In the genomic region with DNA sequence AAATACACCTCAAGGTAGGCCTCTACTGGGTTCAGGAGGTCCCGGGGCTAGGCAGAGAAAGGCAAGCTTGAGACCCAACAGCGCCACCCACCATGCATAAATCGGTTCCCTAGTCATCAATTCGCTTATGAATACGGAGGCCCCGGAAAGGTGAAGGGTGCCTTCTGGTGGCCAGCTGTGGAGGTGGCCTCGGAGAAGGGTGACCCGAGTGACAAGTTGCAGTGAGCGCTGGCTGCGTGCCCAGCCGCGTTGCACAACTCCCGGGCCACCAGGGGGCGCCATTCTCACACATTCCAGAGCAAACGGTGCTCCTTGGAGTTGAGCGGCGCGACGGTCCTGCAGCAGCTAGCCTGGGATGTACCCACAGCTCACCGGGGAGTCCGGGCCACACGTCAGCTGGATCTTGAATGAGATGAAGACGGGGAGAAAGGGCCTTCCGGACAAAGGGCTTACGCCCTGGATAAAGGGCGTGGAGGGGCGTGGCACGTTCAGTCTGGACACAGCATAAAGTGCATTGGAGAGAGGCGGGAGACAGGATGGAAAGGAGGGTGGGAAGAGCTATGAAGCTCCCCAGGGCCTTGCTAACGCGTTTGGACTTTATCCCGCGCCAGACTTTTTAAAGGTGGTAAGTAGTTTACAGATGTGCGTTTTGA, we compare ENCODE assay signal across 8 cellular contexts. TPM values are rescaled to one million over a fixed set of nuclear protein-coding genes. Genes with fewer than 3 reads are reported as not detected.
DNase-seq lines count a peak whose midpoint lies in the region; ATAC-seq and TF ChIP-seq lines count a peak whose summit lies in the region.

No MANE protein-coding gene starts in this region.

- no peak for TF ChIP-seq EP300 in upper lobe of left lung (IDR thresholded peaks at IDR 0.05)

- peak; percentile 62 for DNase-seq in NCI-H1092 (lab: John Stamatoyannopoulos, UW)
- peak; percentile 64 for DNase-seq in SK-N-MC (ENCODE audit: low read depth, low spot score)
- peak; percentile 98 for DNase-seq in activated naive CD4-positive, alpha-beta T cell treated with anti-CD3 and anti-CD28 coated beads, Interleukin-2, amount 50 U/mL, for 16 hours
- peak; percentile 97 for DNase-seq in Right ventricle myocardium inferior (ENCODE audit: missing footprints)
- DNase-seq in posterior cingulate gyrus: peak; percentile 71 to 98 (median 94)
- DNase-seq in upper lobe of left lung: peak; percentile 99

- intact Hi-C loops in Right ventricle myocardium inferior (cut with DNase I): loop anchor here (1.0 to 10.0 kb wide), 4 partner anchors 21 to 359 kb away; a partner anchor contains a TSS
- intact Hi-C loops in posterior cingulate gyrus (cut with DNase I): loop anchor here (2.0 to 5.0 kb wide), 3 partner anchors 44 to 431 kb away; a partner anchor contains a TSS

- TF ChIP-seq CTCF in GM12801 (IDR thresholded peaks at IDR 0.05; ENCODE audit: extremely low read depth, insufficient read length) (peak; percentile 76), upper lobe of left lung (IDR thresholded peaks at IDR 0.05) (peak; percentile 93 to 100 (median 100))

- ATAC-seq in HG02610 (IDR thresholded peaks at IDR 0.05; ENCODE audit: unreplicated experiment) (peak; percentile 79), Right ventricle myocardium inferior (peak; percentile 82), upper lobe of left lung (ENCODE audit: low FRiP score in 2 of 2) (peak; percentile 94 to 97)

- no peak for TF ChIP-seq POLR2A in upper lobe of left lung (IDR thresholded peaks at IDR 0.05)

- H3K27ac ChIP-seq in SK-N-MC (no peak overlapping the region), upper lobe of left lung (peak overlapping the region; percentile 72 to 83 (median 80))

- H3K9me3 ChIP-seq in SK-N-MC (ENCODE audit: low read depth, low read length) (no peaks in the 10 kb centered on the region), upper lobe of left lung (no peaks in the 10 kb centered on the region)

- no peak overlapping the region for H3K9ac ChIP-seq in SK-N-MC (ENCODE audit: insufficient read length)

- H3K36me3 ChIP-seq in SK-N-MC (ENCODE audit: insufficient read depth, low read length): no peaks in the 10 kb centered on the region
- no peaks in the 10 kb centered on the region for H3K36me3 ChIP-seq in upper lobe of left lung

- peaks cover 20 to 38% (median 34%) of the 10 kb centered on the region in 4 donors for H3K4me1 ChIP-seq in upper lobe of left lung

- no peaks in the 10 kb centered on the region for H3K27me3 ChIP-seq in upper lobe of left lung

- H3K4me3 ChIP-seq in SK-N-MC (peak overlapping the region; percentile 82), upper lobe of left lung (peak overlapping the region in 3 of 4 donors; percentile 29 to 51 (median 44))

- WGBS in upper lobe of left lung, 2 donors: 7 to 9% methylated on average over 24 to 34 of the region's 34 CpGs

RNA-seq across cellular contexts. Expression of a gene that starts 20.4 kb away (rescaled TPM):
- total RNA-seq in Right ventricle myocardium inferior (571 TPM), upper lobe of left lung (1,000 to 10,000 TPM; 1,275 to 5,234 (median 2,267) TPM)

RNA-seq across cellular contexts. Expression of a gene that starts 45.0 kb away (rescaled TPM):
- total RNA-seq in Right ventricle myocardium inferior (0.73 TPM), upper lobe of left lung (10 to 100 TPM in 1 of 6 donors, 1 to 10 TPM in 5; 2.0 to 22.0 (median 6.2) TPM)

RNA-seq across cellular contexts. Expression of a gene that starts 45.1 kb away (rescaled TPM):
- total RNA-seq in Right ventricle myocardium inferior: 87.5 TPM
- 10 to 100 TPM in 5 of 6 donors, 1 to 10 TPM in 1; 6.3 to 76.6 (median 47.8) TPM for total RNA-seq in upper lobe of left lung
